ENCODE assay signal across 8 cellular contexts in the genomic region with DNA sequence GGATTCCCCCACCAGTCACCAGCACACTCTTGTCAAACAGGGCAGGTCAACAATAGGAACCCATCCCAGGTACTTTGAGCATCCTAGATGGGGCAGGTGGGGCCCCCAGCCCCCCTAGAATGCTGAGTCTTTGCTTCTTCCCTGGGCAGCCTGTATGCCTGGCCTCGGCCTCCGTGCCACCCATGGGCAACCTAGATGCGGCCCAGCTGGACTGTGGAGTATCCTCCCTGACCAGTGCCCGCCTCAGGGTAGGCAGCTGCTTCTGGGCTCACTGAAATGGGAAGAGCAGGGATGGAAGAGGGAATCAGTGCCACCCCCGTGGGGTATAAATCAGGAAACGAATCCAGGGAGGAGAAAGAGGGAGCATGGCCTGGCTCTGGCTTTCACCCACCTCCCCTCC.
"Had no signal": no experiment of that assay in that cellular context is flagged by ENCODE, and none has a peak within 500 bp of the region (broad histone marks: within the 10 kb centered on the region; RNA-seq: fewer than 3 reads in every experiment).

No MANE protein-coding gene starts in this region.

- H3K9me3 Mint-ChIP-seq: HFFc6 had no signal

- H3K4me3 Mint-ChIP-seq: HFFc6 had no signal

- H3K4me3 ChIP-seq: GM23248, HAP-1, K562 had no signal

- H3K9me3 ChIP-seq: HAP-1 had no signal

- ATAC-seq: HCT116, K562 had no signal

- H2AFZ ChIP-seq: GM23248 had no signal

- DNase-seq: GM23248, GOT3, H7, HFFc6 had no signal

- H3K36me3 ChIP-seq: HAP-1 had no signal

- H3K27ac ChIP-seq: GM23248, HL-60 had no signal

- H3K27ac Mint-ChIP-seq: HFFc6 had no signal

- H3K9ac ChIP-seq: GM23248 had no signal

- H3K4me1 ChIP-seq: HAP-1 had no signal
